ENCODE assay signal across 9 cellular contexts in the genomic region with DNA sequence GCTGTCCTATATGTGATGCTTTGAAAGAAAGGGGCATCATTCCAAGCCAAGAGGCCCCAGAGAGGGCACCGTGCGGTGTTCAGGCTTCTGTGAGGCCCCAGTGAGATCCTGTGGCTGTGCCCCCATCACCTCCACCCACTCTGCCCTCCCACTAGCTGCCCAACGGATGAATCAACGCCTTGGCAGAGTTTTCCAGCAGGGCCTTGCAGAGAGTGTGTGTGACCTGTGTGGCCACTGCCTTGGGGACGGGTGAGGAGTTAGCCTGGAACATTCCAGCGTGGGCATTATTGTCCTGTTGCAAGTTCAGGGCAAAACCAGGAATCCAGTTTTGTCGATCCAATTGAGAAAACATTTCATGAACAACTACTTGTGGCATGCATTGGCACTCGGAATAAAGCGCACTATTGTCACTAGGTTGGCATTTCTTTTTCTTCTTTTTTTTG. TPM values are rescaled to one million over a fixed set of nuclear protein-coding genes. Genes with fewer than 3 reads are reported as not detected.
DNase-seq lines count a peak whose midpoint lies in the region; ATAC-seq and TF ChIP-seq lines count a peak whose summit lies in the region.
"Had no signal": no experiment of that assay in that cellular context is flagged by ENCODE, and none has a peak within 500 bp of the region (broad histone marks: within the 10 kb centered on the region; RNA-seq: fewer than 3 reads in every experiment).

No MANE protein-coding gene starts in this region.

- ATAC-seq in Right ventricle myocardium superior (ENCODE audit: poor library complexity) (no peak), left ventricle myocardium superior (no peak)
- ATAC-seq in activated T-helper 17 cell treated with anti-CD3 and anti-CD28 coated beads, Interleukin-2, amount 50 U/mL, for 72 hours (replicated peaks), result peak; percentile 10

- intact Hi-C loops in Right ventricle myocardium superior (cut with DNase I), result no loop called here
- intact Hi-C loops in left ventricle myocardium superior (cut with micrococcal nuclease), result no loop called here
- intact Hi-C loops in tibial artery (cut with DNase I; ENCODE audit: low total_unique reads), result no loop called here

- no peaks in the 10 kb centered on the region for H3K9me3 ChIP-seq in tibial artery

- no peak overlapping the region for H3K27ac Mint-ChIP-seq in activated T-helper 17 cell treated with anti-CD3 and anti-CD28 coated beads, Interleukin-2, amount 50 U/mL, for 72 hours
- peak overlapping the region; percentile 28 for H3K27ac Mint-ChIP-seq in glutamatergic neuron (ENCODE audit: unreplicated experiment)

- peaks cover 0 to 93% (median 62%) of the 10 kb centered on the region in 4 donors for H3K4me1 ChIP-seq in tibial artery

- H3K27ac ChIP-seq in tibial artery, result peak overlapping the region; percentile 63 to 78

- peak; percentile 40 for DNase-seq in Right ventricle myocardium superior
- DNase-seq in left ventricle myocardium superior, result no peak
- no peak for DNase-seq in glutamatergic neuron
- DNase-seq in tibial artery, result peak; percentile 54 to 91
- no peak for DNase-seq in SHP77 treated with DMSO at 0.1 percent for 48 hours (lab: John Stamatoyannopoulos, UW)
- no peak for DNase-seq in activated gamma-delta T cell (lab: John Stamatoyannopoulos, UW)
- DNase-seq in COR-L47 (lab: John Stamatoyannopoulos, UW), result no peak

- no peak for TF ChIP-seq CTCF in glutamatergic neuron (IDR thresholded peaks at IDR 0.05; ENCODE audit: partially characterized antibody, unreplicated experiment)
- TF ChIP-seq CTCF in tibial artery (IDR thresholded peaks at IDR 0.05), result no peak

- no peaks in the 10 kb centered on the region for H3K9me3 Mint-ChIP-seq in activated T-helper 17 cell treated with anti-CD3 and anti-CD28 coated beads, Interleukin-2, amount 50 U/mL, for 72 hours
- H3K9me3 Mint-ChIP-seq in glutamatergic neuron (ENCODE audit: unreplicated experiment), result peaks cover 2% of the 10 kb centered on the region

- no peaks in the 10 kb centered on the region for H3K27me3 Mint-ChIP-seq in activated T-helper 17 cell treated with anti-CD3 and anti-CD28 coated beads, Interleukin-2, amount 50 U/mL, for 72 hours
- peaks cover 6% of the 10 kb centered on the region for H3K27me3 Mint-ChIP-seq in glutamatergic neuron (ENCODE audit: unreplicated experiment)

- H3K27me3 ChIP-seq in tibial artery, result no peaks in the 10 kb centered on the region

- H3K4me3 ChIP-seq in tibial artery, result no peak overlapping the region
- H3K4me3 ChIP-seq: SK-N-MC had no signal

- H3K36me3 Mint-ChIP-seq in activated T-helper 17 cell treated with anti-CD3 and anti-CD28 coated beads, Interleukin-2, amount 50 U/mL, for 72 hours (ENCODE audit: low read depth), result peaks cover 27% of the 10 kb centered on the region
- no peaks in the 10 kb centered on the region for H3K36me3 Mint-ChIP-seq in glutamatergic neuron (ENCODE audit: unreplicated experiment)

- H3K4me3 Mint-ChIP-seq in activated T-helper 17 cell treated with anti-CD3 and anti-CD28 coated beads, Interleukin-2, amount 50 U/mL, for 72 hours, result no peak overlapping the region
- no peak overlapping the region for H3K4me3 Mint-ChIP-seq in glutamatergic neuron (ENCODE audit: unreplicated experiment)

- peaks cover 10% of the 10 kb centered on the region for H3K4me1 Mint-ChIP-seq in activated T-helper 17 cell treated with anti-CD3 and anti-CD28 coated beads, Interleukin-2, amount 50 U/mL, for 72 hours
- H3K4me1 Mint-ChIP-seq in glutamatergic neuron (ENCODE audit: low read depth, unreplicated experiment), result no peaks in the 10 kb centered on the region

- peaks cover 3 to 9% (median 7%) of the 10 kb centered on the region in 3 donors for H3K36me3 ChIP-seq in tibial artery

RNA-seq across cellular contexts. Expression of gene SF3B3, which starts 53.7 kb away (rescaled TPM):
- total RNA-seq in Right ventricle myocardium superior (129 TPM), left ventricle myocardium superior (146 TPM), glutamatergic neuron (ENCODE audit: unreplicated experiment) (278 TPM)
- 100 to 1,000 TPM; 343 to 576 TPM for total RNA-seq in activated T-helper 17 cell treated with anti-CD3 and anti-CD28 coated beads, Interleukin-2, amount 50 U/mL, for 72 hours

RNA-seq across cellular contexts. Expression of gene COG4, which starts 53.9 kb away (rescaled TPM):
- total RNA-seq in Right ventricle myocardium superior (49.1 TPM), left ventricle myocardium superior (48.7 TPM), glutamatergic neuron (ENCODE audit: unreplicated experiment) (70.8 TPM)
- 10 to 100 TPM; 31.2 to 31.5 TPM for total RNA-seq in activated T-helper 17 cell treated with anti-CD3 and anti-CD28 coated beads, Interleukin-2, amount 50 U/mL, for 72 hours

Comparison
In these comparisons a context has a peak if more than half of its experiments do, and no peak if none do; other contexts are left out.
1. DNase-seq: peak in Right ventricle myocardium superior (single experiment) and tibial artery (2 of 2); none in left ventricle myocardium superior (single experiment), glutamatergic neuron (single experiment), SHP77 treated with DMSO at 0.1 percent for 48 hours (single experiment), activated gamma-delta T cell (single experiment) and COR-L47 (single experiment).